ENCODE assay signal across 10 cellular contexts in genomic region chr22:44068422-44069191, GRCh38. TPM values are rescaled to one million over a fixed set of nuclear protein-coding genes. Genes with fewer than 3 reads are reported as not detected.
DNase-seq lines count a peak whose midpoint lies in the region; ATAC-seq and TF ChIP-seq lines count a peak whose summit lies in the region.
"Had no signal": no experiment of that assay in that cellular context is flagged by ENCODE, and none has a peak within 500 bp of the region (broad histone marks: within the 10 kb centered on the region; RNA-seq: fewer than 3 reads in every experiment).

No MANE protein-coding gene starts in this region.

- POLR2A ChIA-PET in activated CD8-positive, alpha-beta T cell treated with anti-CD3 and anti-CD28 coated beads for 36 hours (lab: Charles Lee): no interaction called here

- H3K36me3 ChIP-seq in mucosa of descending colon (ENCODE audit: low read depth): no peaks in the 10 kb centered on the region
- no peaks in the 10 kb centered on the region for H3K36me3 ChIP-seq in hepatocyte (replicated peaks; ENCODE audit: insufficient read depth, low read depth)
- H3K36me3 ChIP-seq: breast epithelium had no signal

- peak; percentile 99 for DNase-seq in CMK (ENCODE audit: low read depth)
- peak; percentile 31 for DNase-seq in activated CD8-positive, alpha-beta T cell treated with anti-CD3 and anti-CD28 coated beads for 36 hours
- DNase-seq in mucosa of descending colon: peak in 1 of 3 donors; percentile 15
- DNase-seq in hepatocyte (ENCODE audit: low spot score): no peak
- no peak for DNase-seq in iPS-NIHi7 (ENCODE audit: extremely low spot score)
- no peak for DNase-seq in NCI-H2196 treated with DMSO at 0.1 percent for 48 hours (lab: John Stamatoyannopoulos, UW; ENCODE audit: unreplicated experiment)
- no peak for DNase-seq in NCI-H187 (lab: John Stamatoyannopoulos, UW)

- H3K9me2 ChIP-seq in hepatocyte (replicated peaks; ENCODE audit: insufficient read depth): no peaks in the 10 kb centered on the region

- no peak overlapping the region for H2AFZ ChIP-seq in hepatocyte

- intact Hi-C loops in activated CD8-positive, alpha-beta T cell treated with anti-CD3 and anti-CD28 coated beads for 36 hours (cut with micrococcal nuclease): no loop called here
- intact Hi-C loops in mucosa of descending colon (cut with DNase I, micrococcal nuclease): no loop called here

- H3K9me3 Mint-ChIP-seq in activated CD8-positive, alpha-beta T cell treated with anti-CD3 and anti-CD28 coated beads for 36 hours: no peaks in the 10 kb centered on the region

- H3K4me3 ChIP-seq in mucosa of descending colon: no peak overlapping the region
- no peak overlapping the region for H3K4me3 ChIP-seq in hepatocyte
- H3K4me3 ChIP-seq: breast epithelium had no signal

- H3K27ac ChIP-seq in hepatocyte: no peak overlapping the region

- no peaks in the 10 kb centered on the region for H3K27me3 ChIP-seq in hepatocyte
- H3K27me3 ChIP-seq: breast epithelium had no signal

- peak overlapping the region; percentile 47 for H3K27ac Mint-ChIP-seq in activated CD8-positive, alpha-beta T cell treated with anti-CD3 and anti-CD28 coated beads for 36 hours

- H3K36me3 Mint-ChIP-seq in activated CD8-positive, alpha-beta T cell treated with anti-CD3 and anti-CD28 coated beads for 36 hours (ENCODE audit: low read depth): peaks cover 5% of the 10 kb centered on the region

- no peaks in the 10 kb centered on the region for H3K79me2 ChIP-seq in hepatocyte

- no peaks in the 10 kb centered on the region for H3K4me1 ChIP-seq in mucosa of descending colon (ENCODE audit: low read depth)
- no peaks in the 10 kb centered on the region for H3K4me1 ChIP-seq in hepatocyte (ENCODE audit: insufficient read depth)
- H3K4me1 ChIP-seq: breast epithelium had no signal

- no peak for TF ChIP-seq CTCF in activated CD8-positive, alpha-beta T cell treated with anti-CD3 and anti-CD28 coated beads for 36 hours (IDR thresholded peaks at IDR 0.05)
- TF ChIP-seq CTCF in mucosa of descending colon (IDR thresholded peaks at IDR 0.05): no peak
- TF ChIP-seq CTCF in hepatocyte (IDR thresholded peaks at IDR 0.05; ENCODE audit: poor library complexity): no peak

- no peak overlapping the region for H3K4me3 Mint-ChIP-seq in activated CD8-positive, alpha-beta T cell treated with anti-CD3 and anti-CD28 coated beads for 36 hours

- WGBS in hepatocyte (ENCODE audit: low lambda C conversion rate, missing lambda C conversion rate): 95% methylated on average over 30 of the region's 30 CpGs

- H3K9me3 ChIP-seq in mucosa of descending colon: no peaks in the 10 kb centered on the region
- H3K9me3 ChIP-seq in hepatocyte (ENCODE audit: low read depth): no peaks in the 10 kb centered on the region
- H3K9me3 ChIP-seq: breast epithelium had no signal

- H3K27me3 Mint-ChIP-seq in activated CD8-positive, alpha-beta T cell treated with anti-CD3 and anti-CD28 coated beads for 36 hours: peaks cover 4% of the 10 kb centered on the region

- ATAC-seq in HG02759 (IDR thresholded peaks at IDR 0.05; ENCODE audit: unreplicated experiment) (peak; percentile 60), mucosa of descending colon (peak; percentile 54)
- peak; percentile 67 for ATAC-seq in activated CD8-positive, alpha-beta T cell treated with anti-CD3 and anti-CD28 coated beads for 36 hours
- ATAC-seq: HCT116 had no signal

- no peaks in the 10 kb centered on the region for H4K20me1 ChIP-seq in hepatocyte (ENCODE audit: insufficient read depth, poor library complexity, severe bottlenecking)

- CTCF ChIA-PET in activated CD8-positive, alpha-beta T cell treated with anti-CD3 and anti-CD28 coated beads for 36 hours (lab: Charles Lee): interaction anchor here (1.8 kb wide), 1 partner anchor 13 kb away, joined by 10 read pairs; no protein-coding TSS in a partner anchor

- H3K4me2 ChIP-seq in hepatocyte: no peak overlapping the region

- peaks cover 6% of the 10 kb centered on the region for H3K4me1 Mint-ChIP-seq in activated CD8-positive, alpha-beta T cell treated with anti-CD3 and anti-CD28 coated beads for 36 hours (ENCODE audit: low read depth)

RNA-seq across cellular contexts. Expression of gene PARVB, which starts 44.5 kb away (rescaled TPM):
- total RNA-seq in activated CD8-positive, alpha-beta T cell treated with anti-CD3 and anti-CD28 coated beads for 36 hours: 10 to 100 TPM; 71.0 to 73.1 TPM
- total RNA-seq in mucosa of descending colon (10 to 100 TPM in 2 of 3 donors, 1 to 10 TPM in 1; 5.2 to 35.7 (median 14.9) TPM), hepatocyte (8.0 and 10.2 TPM in 2 replicates)
- 11.2 and 13.9 TPM in 2 replicates for polyA plus RNA-seq in hepatocyte

Comparison
In these comparisons a context has a peak if more than half of its experiments do, and no peak if none do; other contexts are left out.
1. DNase-seq: peak in CMK (single experiment) and activated CD8-positive, alpha-beta T cell treated with anti-CD3 and anti-CD28 coated beads for 36 hours (single experiment); none in hepatocyte (single experiment), iPS-NIHi7 (single experiment), NCI-H2196 treated with DMSO at 0.1 percent for 48 hours (single experiment) and NCI-H187 (0 of 2).
2. Peak in every context shown above with its lines, with median percentiles within 50 percentile points of each other: ATAC-seq.